In genomic region chr2:85396531-85397470, GRCh38 we compare ENCODE assay signal across 13 cellular contexts. TPM values are rescaled to one million over a fixed set of nuclear protein-coding genes. Genes with fewer than 3 reads are reported as not detected.
DNase-seq lines count a peak whose midpoint lies in the region; ATAC-seq and TF ChIP-seq lines count a peak whose summit lies in the region.
"Had no signal": no experiment of that assay in that cellular context is flagged by ENCODE, and none has a peak within 500 bp of the region (broad histone marks: within the 10 kb centered on the region; RNA-seq: fewer than 3 reads in every experiment).

No MANE protein-coding gene starts in this region.

- intact Hi-C loops in activated B cell treated with CpG ODN at 0.5 μM for 24 hours (cut with micrococcal nuclease) = no loop called here
- intact Hi-C loops in left lung (cut with DNase I) = no loop called here

- no peaks in the 10 kb centered on the region for H3K27me3 Mint-ChIP-seq in T-helper 1 cell treated with Interleukin-12 subunit alpha and Interleukin-12 subunit beta and Interleukin-4 antibody, amounts not matched to agents 30 μg/mL and 1 μg/mL, for 36 hours (ENCODE audit: low read depth)
- no peaks in the 10 kb centered on the region for H3K27me3 Mint-ChIP-seq in activated B cell treated with CpG ODN at 0.5 μM for 24 hours

- no peaks in the 10 kb centered on the region for H3K9me3 Mint-ChIP-seq in T-helper 1 cell treated with Interleukin-12 subunit alpha and Interleukin-12 subunit beta and Interleukin-4 antibody, amounts not matched to agents 30 μg/mL and 1 μg/mL, for 36 hours
- H3K9me3 Mint-ChIP-seq in activated B cell treated with CpG ODN at 0.5 μM for 24 hours = no peaks in the 10 kb centered on the region

- H3K9me3 ChIP-seq in left lung = no peaks in the 10 kb centered on the region

- H3K36me3 Mint-ChIP-seq in T-helper 1 cell treated with Interleukin-12 subunit alpha and Interleukin-12 subunit beta and Interleukin-4 antibody, amounts not matched to agents 30 μg/mL and 1 μg/mL, for 36 hours (ENCODE audit: low read depth) = peaks cover 45% of the 10 kb centered on the region
- peaks cover 81% of the 10 kb centered on the region for H3K36me3 Mint-ChIP-seq in activated B cell treated with CpG ODN at 0.5 μM for 24 hours (ENCODE audit: low read depth)

- H3K4me3 Mint-ChIP-seq in T-helper 1 cell treated with Interleukin-12 subunit alpha and Interleukin-12 subunit beta and Interleukin-4 antibody, amounts not matched to agents 30 μg/mL and 1 μg/mL, for 36 hours = no peak overlapping the region
- no peak overlapping the region for H3K4me3 Mint-ChIP-seq in activated B cell treated with CpG ODN at 0.5 μM for 24 hours

- peak overlapping the region; percentile 1 to 7 for H3K27ac ChIP-seq in left lung
- H3K27ac ChIP-seq in temporal lobe (ENCODE audit: low read depth, low read length) = peak overlapping the region; percentile 28

- CTCF ChIA-PET in activated B cell treated with CpG ODN at 0.5 μM for 24 hours (lab: Charles Lee) = no interaction called here

- ATAC-seq in activated B cell treated with CpG ODN at 0.5 μM for 24 hours (ENCODE audit: low read depth) (no peak), left lung (peak; percentile 55), HG02759 (IDR thresholded peaks at IDR 0.05; ENCODE audit: unreplicated experiment) (no peak), HG02885 (IDR thresholded peaks at IDR 0.05; ENCODE audit: poor library complexity, unreplicated experiment) (no peak)

- H3K27me3 ChIP-seq in left lung = no peaks in the 10 kb centered on the region

- H3K4me3 ChIP-seq in left lung = no peak overlapping the region

- peaks cover 0 to 2% of the 10 kb centered on the region in 2 donors for H3K4me1 ChIP-seq in left lung

- TF ChIP-seq CTCF in activated B cell treated with CpG ODN at 0.5 μM for 24 hours (IDR thresholded peaks at IDR 0.05) (no peak), left lung (IDR thresholded peaks at IDR 0.05) (no peak)

- DNase-seq in T-helper 1 cell = no peak
- DNase-seq in activated B cell treated with CpG ODN at 0.5 μM for 24 hours = no peak
- peak in 1 of 2 donors; percentile 18 for DNase-seq in left lung
- no peak for DNase-seq in AG08395 (ENCODE audit: low spot score)
- DNase-seq: ACHN, amniotic stem cell, KG1, NCI-H748 treated with DMSO at 0.1 percent for 48 hours, substantia nigra had no signal

- POLR2A ChIA-PET in activated B cell treated with CpG ODN at 0.5 μM for 24 hours (lab: Charles Lee) = no interaction called here

- H3K36me3 ChIP-seq in left lung = peaks cover 0 to 100% of the 10 kb centered on the region in 2 donors

- peak overlapping the region; percentile 73 for H3K27ac Mint-ChIP-seq in T-helper 1 cell treated with Interleukin-12 subunit alpha and Interleukin-12 subunit beta and Interleukin-4 antibody, amounts not matched to agents 30 μg/mL and 1 μg/mL, for 36 hours
- H3K27ac Mint-ChIP-seq in activated B cell treated with CpG ODN at 0.5 μM for 24 hours = peak overlapping the region; percentile 50

- peaks cover 26% of the 10 kb centered on the region for H3K4me1 Mint-ChIP-seq in T-helper 1 cell treated with Interleukin-12 subunit alpha and Interleukin-12 subunit beta and Interleukin-4 antibody, amounts not matched to agents 30 μg/mL and 1 μg/mL, for 36 hours (ENCODE audit: low read depth)
- peaks cover 24% of the 10 kb centered on the region for H3K4me1 Mint-ChIP-seq in activated B cell treated with CpG ODN at 0.5 μM for 24 hours

RNA-seq across cellular contexts. Expression of gene CAPG, which starts 13.4 kb away (rescaled TPM):
- total RNA-seq in activated B cell treated with CpG ODN at 0.5 μM for 24 hours (208 and 213 TPM in 2 replicates), left lung (100 to 1,000 TPM; 340 to 418 TPM), temporal lobe (7.6 TPM)

RNA-seq across cellular contexts. Expression of gene SH2D6, which starts 21.7 kb away (rescaled TPM):
- total RNA-seq in activated B cell treated with CpG ODN at 0.5 μM for 24 hours = 0.83 and 1.6 TPM in 2 replicates
- under 1 TPM; 0.60 to 0.90 TPM for total RNA-seq in left lung
- total RNA-seq in temporal lobe = 0.74 TPM

RNA-seq across cellular contexts. Expression of gene ELMOD3, which starts 42.2 kb away (rescaled TPM):
- 19.2 and 25.4 TPM in 2 replicates for total RNA-seq in activated B cell treated with CpG ODN at 0.5 μM for 24 hours
- 10 to 100 TPM; 20.8 to 21.7 TPM for total RNA-seq in left lung
- total RNA-seq in temporal lobe = 19.7 TPM

RNA-seq across cellular contexts. Expression of gene RETSAT, which starts 42.5 kb away (rescaled TPM):
- total RNA-seq in activated B cell treated with CpG ODN at 0.5 μM for 24 hours = 16.9 and 17.1 TPM in 2 replicates
- total RNA-seq in left lung = 10 to 100 TPM; 67.6 to 68.1 TPM
- 10.3 TPM for total RNA-seq in temporal lobe

Comparison
In these comparisons a context has a peak if more than half of its experiments do, and no peak if none do; other contexts are left out.
1. RNA of gene CAPG, which starts 13.4 kb away (total RNA-seq): 340 to 418 TPM in left lung and 208 to 213 TPM in activated B cell treated with CpG ODN at 0.5 μM for 24 hours; 7.6 TPM in temporal lobe (single experiment); every median in the first group is over 10 times any median in the second.